ENCODE assay signal across 14 cellular contexts in the genomic region with DNA sequence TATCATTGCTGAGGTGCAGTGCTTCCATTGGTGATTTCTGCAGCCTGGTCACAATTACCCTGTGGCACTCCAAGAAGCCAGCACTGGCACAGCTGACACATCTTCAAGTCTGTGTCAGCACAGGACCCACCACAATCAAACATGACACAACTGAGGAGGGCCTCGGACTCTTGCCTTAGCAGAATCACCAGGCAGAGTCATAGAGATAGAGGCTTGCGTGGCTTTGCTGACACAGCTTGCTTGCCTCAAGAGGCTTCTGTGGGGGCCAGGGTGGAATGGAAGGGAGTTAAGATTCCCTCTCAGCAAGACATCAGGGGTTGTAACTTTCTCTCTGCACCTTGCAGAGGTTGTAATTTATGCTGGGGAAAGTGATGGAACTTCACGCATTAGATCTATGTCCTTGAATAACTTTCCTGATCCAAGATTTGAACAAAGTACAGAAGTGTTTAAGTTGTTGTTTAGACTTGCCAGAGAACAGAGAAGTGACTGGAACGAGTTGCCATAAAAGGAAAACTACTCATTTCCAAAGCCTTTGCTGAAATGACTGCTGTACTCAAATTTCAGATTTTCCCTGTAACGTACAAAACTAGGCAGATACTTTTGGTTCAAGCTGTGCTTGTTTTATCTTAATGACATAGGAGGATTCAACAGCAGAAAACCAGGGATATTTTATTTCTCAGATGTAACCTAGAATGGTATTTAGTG.
DNase-seq lines count a peak whose midpoint lies in the region; ATAC-seq, FAIRE-seq and TF ChIP-seq lines count a peak whose summit lies in the region.
"Had no signal": no experiment of that assay in that cellular context is flagged by ENCODE, and none has a peak within 500 bp of the region (broad histone marks: within the 10 kb centered on the region; RNA-seq: fewer than 3 reads in every experiment).

No MANE protein-coding gene starts in this region.

- FAIRE-seq in bronchial epithelial cell (lab: Jason Lieb, UNC) = no peak
- FAIRE-seq: TTC549 had no signal

- no peak overlapping the region for H3K18ac ChIP-seq in mesendoderm (ENCODE audit: low read length)

- no CpG with 5 or more reads among the region's 5 CpGs for WGBS in mesendoderm (ENCODE audit: extremely low coverage, insufficient coverage, low lambda C conversion rate)

- H2BK120ac ChIP-seq in mesendoderm (ENCODE audit: low read depth, low read length) = no peak overlapping the region

- no peak overlapping the region for H3K4ac ChIP-seq in mesendoderm (ENCODE audit: low read depth, low read length)

- no peak overlapping the region for H2BK15ac ChIP-seq in mesendoderm (replicated peaks; ENCODE audit: low read depth)

- no peak overlapping the region for H3K27ac ChIP-seq in mesendoderm (ENCODE audit: low read depth, low read length)
- H3K27ac ChIP-seq: tibial nerve had no signal

- H4K8ac ChIP-seq in mesendoderm (ENCODE audit: low read depth, low read length) = no peak overlapping the region

- H3K36me3 ChIP-seq in bronchial epithelial cell (ENCODE audit: control insufficient read depth, insufficient read depth, low read length) (no peaks in the 10 kb centered on the region), mesendoderm (ENCODE audit: control insufficient read depth, insufficient read depth, low read length) (no peaks in the 10 kb centered on the region)
- H3K36me3 ChIP-seq: tibial nerve had no signal

- H3K4me1 ChIP-seq in mesendoderm (ENCODE audit: control insufficient read depth, low read depth, low read length) = no peaks in the 10 kb centered on the region

- H3K9ac ChIP-seq in mesendoderm (ENCODE audit: low read length) = no peak overlapping the region

- no peak for TF ChIP-seq CTCF in bronchial epithelial cell (IDR thresholded peaks at IDR 0.05; ENCODE audit: insufficient read depth, low read length, severe bottlenecking)

- ATAC-seq in GM18511 (IDR thresholded peaks at IDR 0.05; ENCODE audit: unreplicated experiment) (no peak), GM19452 (IDR thresholded peaks at IDR 0.05; ENCODE audit: unreplicated experiment) (no peak), HG03039 (IDR thresholded peaks at IDR 0.05; ENCODE audit: unreplicated experiment) (no peak)

- no peak overlapping the region for H3K56ac ChIP-seq in mesendoderm (ENCODE audit: low read length)

- no peak overlapping the region for H3K4me2 ChIP-seq in mesendoderm (ENCODE audit: low read length)

- no peaks in the 10 kb centered on the region for H3K79me2 ChIP-seq in mesendoderm (ENCODE audit: control insufficient read depth, insufficient read depth, low read length)

- no peak overlapping the region for H2BK5ac ChIP-seq in mesendoderm (ENCODE audit: low read length)

- H3K27me3 ChIP-seq in bronchial epithelial cell (ENCODE audit: control insufficient read depth, insufficient read depth, low read length) (no peaks in the 10 kb centered on the region), mesendoderm (ENCODE audit: insufficient read depth, low read length, poor library complexity) (no peaks in the 10 kb centered on the region)
- H3K27me3 ChIP-seq: tibial nerve had no signal

- H2AK5ac ChIP-seq in mesendoderm (ENCODE audit: low read length) = no peak overlapping the region

- H3K4me3 ChIP-seq in bronchial epithelial cell (ENCODE audit: low read depth, low read length) = no peak overlapping the region
- H3K4me3 ChIP-seq in mesendoderm (ENCODE audit: low read length) = no peak overlapping the region
- H3K4me3 ChIP-seq: tibial nerve had no signal

- no peak overlapping the region for H4K5ac ChIP-seq in mesendoderm (ENCODE audit: low read length)

- no peaks in the 10 kb centered on the region for H3K79me1 ChIP-seq in mesendoderm (ENCODE audit: low read length)

- H3K23ac ChIP-seq in mesendoderm (ENCODE audit: low read length) = no peak overlapping the region

- peak; percentile 43 for DNase-seq in HS-27A (ENCODE audit: low read depth)
- DNase-seq in bronchial epithelial cell (ENCODE audit: low read depth) = peak; percentile 87
- DNase-seq in mesendoderm = peak; percentile 7
- DNase-seq in superior temporal gyrus (ENCODE audit: extremely low spot score) = peak; percentile 47
- DNase-seq: activated T-cell treated with anti-CD3 and anti-CD28 coated beads, Interleukin-2, amount 50 U/mL, for 24 hours; DMS 273 treated with DMSO at 0.1 percent for 48 hours; hippocampal formation; KBM-7; naive B cell had no signal

Comparison
In these comparisons a context has a peak if more than half of its experiments do, and no peak if none do; other contexts are left out.
1. DNase-seq: peak in every context shown above with its lines; median percentile 87 in bronchial epithelial cell; 47 in superior temporal gyrus; 43 in HS-27A; 7 in mesendoderm.